11 cellular contexts compared by ENCODE assay signal in the genomic region with DNA sequence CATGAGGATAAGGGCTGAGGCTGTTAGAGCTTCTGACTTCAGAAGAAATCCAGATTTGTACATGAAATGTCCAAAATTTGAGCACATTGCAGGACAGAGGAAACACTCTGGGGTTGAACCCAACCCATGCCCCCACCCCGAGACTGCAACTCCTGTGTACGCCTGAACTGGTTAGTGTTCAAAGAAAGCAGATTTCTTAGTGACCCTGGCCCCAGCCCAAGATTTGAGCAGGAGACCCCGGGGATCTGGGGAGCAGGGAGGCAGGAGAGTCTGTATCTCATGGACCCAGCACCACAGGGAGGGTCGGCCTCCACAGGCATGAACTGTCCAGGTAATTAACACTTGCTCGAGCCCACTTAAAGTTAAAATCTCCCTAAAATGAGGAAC.
DNase-seq lines count a peak whose midpoint lies in the region; ATAC-seq and TF ChIP-seq lines count a peak whose summit lies in the region.
"Had no signal": no experiment of that assay in that cellular context is flagged by ENCODE, and none has a peak within 500 bp of the region (broad histone marks: within the 10 kb centered on the region; RNA-seq: fewer than 3 reads in every experiment).

No MANE protein-coding gene starts in this region.

- TF ChIP-seq POLR2A in esophagus squamous epithelium (IDR thresholded peaks at IDR 0.05): no peak

- no peaks in the 10 kb centered on the region for H3K27me3 ChIP-seq in mammary epithelial cell (ENCODE audit: insufficient read depth, low read length)
- H3K27me3 ChIP-seq in esophagus squamous epithelium: no peaks in the 10 kb centered on the region

- H3K36me3 ChIP-seq in mammary epithelial cell (ENCODE audit: insufficient read depth, low read length): no peaks in the 10 kb centered on the region
- peaks cover 0 to 5% (median 0%) of the 10 kb centered on the region in 3 donors for H3K36me3 ChIP-seq in esophagus squamous epithelium
- H3K36me3 ChIP-seq in urinary bladder (ENCODE audit: insufficient read depth): no peaks in the 10 kb centered on the region

- H2AFZ ChIP-seq in mammary epithelial cell (ENCODE audit: low read depth, low read length): no peak overlapping the region

- intact Hi-C loops in MCF 10A (cut with micrococcal nuclease): no loop called here
- intact Hi-C loops in mammary epithelial cell (cut with micrococcal nuclease): no loop called here
- intact Hi-C loops in esophagus squamous epithelium (cut with DNase I): no loop called here
- intact Hi-C loops in activated CD4-positive, alpha-beta T cell treated with anti-CD3 and anti-CD28 coated beads for 36 hours (cut with DNase I, micrococcal nuclease): no loop called here

- dilution Hi-C loops in mammary epithelial cell (cut with HindIII; ENCODE audit: low sequenced_read_pairs): no loop called here

- in situ Hi-C loops in mammary epithelial cell (cut with MboI; ENCODE audit: low sequenced_read_pairs in 2 of 2): no loop called here

- no peaks in the 10 kb centered on the region for H3K9me3 Mint-ChIP-seq in MCF 10A (ENCODE audit: unreplicated experiment)
- no peaks in the 10 kb centered on the region for H3K9me3 Mint-ChIP-seq in nephron
- H3K9me3 Mint-ChIP-seq in activated CD4-positive, alpha-beta T cell treated with anti-CD3 and anti-CD28 coated beads for 36 hours (ENCODE audit: low read depth): no peaks in the 10 kb centered on the region

- H3K4me3 Mint-ChIP-seq in MCF 10A (ENCODE audit: unreplicated experiment): no peak overlapping the region
- H3K4me3 Mint-ChIP-seq in nephron: peak overlapping the region; percentile 50 to 82 (median 79)
- no peak overlapping the region for H3K4me3 Mint-ChIP-seq in activated CD4-positive, alpha-beta T cell treated with anti-CD3 and anti-CD28 coated beads for 36 hours

- H3K4me1 Mint-ChIP-seq in MCF 10A (ENCODE audit: insufficient read depth, unreplicated experiment): peaks cover 15% of the 10 kb centered on the region
- peaks cover 17% of the 10 kb centered on the region for H3K4me1 Mint-ChIP-seq in nephron
- H3K4me1 Mint-ChIP-seq in activated CD4-positive, alpha-beta T cell treated with anti-CD3 and anti-CD28 coated beads for 36 hours: peaks cover 21% of the 10 kb centered on the region

- POLR2A ChIA-PET in MCF 10A (lab: Yijun Ruan, JAX): interaction anchor here (1.0 to 7.4 kb wide), 4 partner anchors 10 to 39 kb away, joined by 3 to 160 read pairs (median 71); no protein-coding TSS in a partner anchor
- POLR2A ChIA-PET in activated CD4-positive, alpha-beta T cell treated with anti-CD3 and anti-CD28 coated beads for 36 hours (lab: Charles Lee): no interaction called here

- H3K4me3 ChIP-seq in mammary epithelial cell (replicated peaks in 1 of 3; ENCODE audit: insufficient read depth in 1 of 3, low read depth in 2 of 3, low read length in 3 of 3) (no peak overlapping the region), esophagus squamous epithelium (peak overlapping the region; percentile 56 to 84 (median 76)), urinary bladder (ENCODE audit: low read depth, low read length) (no peak overlapping the region)

- H3K4me2 ChIP-seq in mammary epithelial cell (ENCODE audit: insufficient read depth, low read depth, low read length): no peak overlapping the region

- H3K4me1 ChIP-seq in mammary epithelial cell (ENCODE audit: insufficient read depth, low read length) (peaks cover 42% of the 10 kb centered on the region), esophagus squamous epithelium (peaks cover 68 to 94% (median 68%) of the 10 kb centered on the region in 3 donors), urinary bladder (ENCODE audit: insufficient read depth) (no peaks in the 10 kb centered on the region)

- H3K27me3 Mint-ChIP-seq in MCF 10A (ENCODE audit: insufficient read depth, unreplicated experiment) (no peaks in the 10 kb centered on the region), nephron (ENCODE audit: low read depth) (no peaks in the 10 kb centered on the region)
- H3K27me3 Mint-ChIP-seq in activated CD4-positive, alpha-beta T cell treated with anti-CD3 and anti-CD28 coated beads for 36 hours: no peaks in the 10 kb centered on the region

- TSS peak; percentile 9 for BruUV-seq in MCF 10A (replicated peaks; lab: Mats Ljungman, UMichigan)
- BruUV-seq in mammary epithelial cell (replicated peaks; lab: Mats Ljungman, UMichigan): no TSS peak

- H3K9ac ChIP-seq in mammary epithelial cell (ENCODE audit: insufficient read depth, low read length): no peak overlapping the region

- no peaks in the 10 kb centered on the region for H3K36me3 Mint-ChIP-seq in MCF 10A (ENCODE audit: insufficient read depth, unreplicated experiment)
- no peaks in the 10 kb centered on the region for H3K36me3 Mint-ChIP-seq in nephron (ENCODE audit: low read depth)
- no peaks in the 10 kb centered on the region for H3K36me3 Mint-ChIP-seq in activated CD4-positive, alpha-beta T cell treated with anti-CD3 and anti-CD28 coated beads for 36 hours (ENCODE audit: low read depth)

- CTCF ChIA-PET in MCF 10A (lab: Yijun Ruan, JAX) (interaction anchor here (1.1 to 1.2 kb wide), 2 partner anchors 10 to 34 kb away, joined by 3 to 6 read pairs; no protein-coding TSS in a partner anchor), mammary epithelial cell (lab: Charles Lee; ENCODE audit: low non-redundant PET) (no interaction called here)
- CTCF ChIA-PET in activated CD4-positive, alpha-beta T cell treated with anti-CD3 and anti-CD28 coated beads for 36 hours (lab: Charles Lee): interaction anchor here (0.5 kb wide), 1 partner anchor 29 kb away, joined by 4 read pairs; no protein-coding TSS in a partner anchor

- peaks cover 6% of the 10 kb centered on the region for H3K79me2 ChIP-seq in mammary epithelial cell (ENCODE audit: insufficient read depth, low read length)

- H3K9me3 ChIP-seq in mammary epithelial cell (replicated peaks; ENCODE audit: insufficient read depth, low read length) (no peaks in the 10 kb centered on the region), esophagus squamous epithelium (no peaks in the 10 kb centered on the region)

- no peak for ATAC-seq in HG02981 (IDR thresholded peaks at IDR 0.05; ENCODE audit: unreplicated experiment)
- ATAC-seq in activated CD4-positive, alpha-beta T cell treated with anti-CD3 and anti-CD28 coated beads for 36 hours: no peak

- H4K20me1 ChIP-seq in mammary epithelial cell (ENCODE audit: insufficient read depth, low read length): no peaks in the 10 kb centered on the region

- DNase-seq in MCF 10A (ENCODE audit: unreplicated experiment): no peak
- no peak for DNase-seq in mammary epithelial cell
- no peak for DNase-seq in esophagus squamous epithelium (lab: John Stamatoyannopoulos, UW)
- no peak for DNase-seq in central memory CD4-positive, alpha-beta T cell
- no peak for DNase-seq in activated CD4-positive, alpha-beta T cell treated with anti-CD3 and anti-CD28 coated beads for 36 hours
- DNase-seq: activated CD4-positive, alpha-beta T cell treated with anti-CD3 and anti-CD28 coated beads for 4 hours; NCI-H2081; stimulated activated CD4-positive, alpha-beta T cell treated with anti-CD3 and anti-CD28 coated beads, Interleukin-4, amount 100 ng/mL, for 24 hours had no signal

- H3K27ac Mint-ChIP-seq in MCF 10A (ENCODE audit: low read depth, unreplicated experiment): peak overlapping the region; percentile 35
- H3K27ac Mint-ChIP-seq in nephron: peak overlapping the region in 2 of 3 experiments; percentile 59 to 74
- H3K27ac Mint-ChIP-seq in activated CD4-positive, alpha-beta T cell treated with anti-CD3 and anti-CD28 coated beads for 36 hours: no peak overlapping the region

- H3K27ac ChIP-seq in mammary epithelial cell (ENCODE audit: insufficient read depth, low read depth, low read length) (no peak overlapping the region), esophagus squamous epithelium (peak overlapping the region; percentile 93 to 100 (median 99)), urinary bladder (ENCODE audit: low read depth) (peak overlapping the region; percentile 28)

- WGBS in mammary epithelial cell (ENCODE audit: low coverage, missing lambda C conversion rate): 52% methylated on average over 5 of the region's 5 CpGs
- WGBS in esophagus squamous epithelium, 2 donors: 27 to 32% methylated on average over 2 to 5 of the region's 5 CpGs
- 82% methylated on average over 5 of the region's 5 CpGs for WGBS in urinary bladder

- no peak for TF ChIP-seq CTCF in MCF 10A (IDR thresholded peaks at IDR 0.05; ENCODE audit: unreplicated experiment)
- no peak for TF ChIP-seq CTCF in mammary epithelial cell (conservative IDR thresholded peaks at IDR 0.05 in 1 of 2, IDR thresholded peaks at IDR 0.05 in 1 of 2; ENCODE audit: extremely low read depth in 1 of 2, insufficient read depth in 1 of 2, low read depth in 1 of 2, low read length in 2 of 2)
- TF ChIP-seq CTCF in esophagus squamous epithelium (IDR thresholded peaks at IDR 0.05): no peak
- TF ChIP-seq CTCF in nephron (IDR thresholded peaks at IDR 0.05; ENCODE audit: unreplicated experiment in 3 of 3): no peak

Comparison
In these comparisons a context has a peak if more than half of its experiments do, and no peak if none do; other contexts are left out.
1. H3K4me3 Mint-ChIP-seq: peak in nephron (3 of 3); none in MCF 10A (single experiment) and activated CD4-positive, alpha-beta T cell treated with anti-CD3 and anti-CD28 coated beads for 36 hours (single experiment).
2. H3K4me3 ChIP-seq: peak in esophagus squamous epithelium (4 of 4); none in mammary epithelial cell (0 of 3) and urinary bladder (single experiment).